Comparison of ENCODE assay signal across 1 cellular context in the genomic region with DNA sequence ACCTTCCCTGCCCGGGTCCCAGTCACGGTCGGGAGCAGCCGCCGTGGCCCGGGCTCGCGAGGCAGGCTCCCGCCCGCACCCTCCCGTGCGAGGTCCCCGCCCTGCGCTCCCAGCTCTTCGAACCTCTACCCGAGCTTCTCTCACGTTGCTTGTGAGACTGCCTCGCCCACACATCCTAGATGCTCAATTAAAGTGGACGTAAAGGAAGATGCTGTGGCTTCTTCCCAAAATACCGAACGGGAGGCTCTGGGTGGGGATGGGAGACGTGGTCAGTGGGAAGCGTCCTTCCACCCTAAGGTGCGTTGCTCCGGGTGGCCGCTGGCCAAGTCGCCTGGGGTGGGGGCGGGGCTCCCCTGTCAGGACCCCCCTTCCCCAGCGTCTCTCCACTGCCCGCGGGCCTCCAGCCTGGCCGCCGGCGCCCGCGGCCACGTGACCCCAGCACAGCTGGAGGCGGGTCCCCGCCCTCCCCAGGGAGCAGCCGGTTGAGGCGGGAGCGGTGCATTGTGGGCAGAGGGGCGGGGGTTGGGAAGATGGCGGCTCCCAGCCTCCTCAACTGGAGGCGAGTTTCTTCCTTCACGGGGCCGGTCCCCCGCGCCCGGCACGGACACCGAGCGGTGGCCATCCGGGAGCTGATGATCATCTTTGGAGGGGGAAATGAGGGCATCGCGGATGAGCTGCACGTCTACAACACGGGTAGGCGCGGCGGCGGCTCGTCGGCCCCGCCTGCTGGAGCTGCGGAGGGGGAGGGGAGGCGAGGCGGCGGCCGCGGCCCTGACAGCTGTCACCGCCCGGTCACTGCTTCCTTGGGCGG.
A peak's percentile ranks its signal among the peaks of the same experiment; 100 is the strongest.
TF ChIP-seq lines count a peak whose summit lies in the region.

A gene (plus strand): TSS at position 501 of the 811 bp plus-strand sequence. CDS start 30 bp downstream, at position 531.

TF ChIP-seq in K562, 482 proteins besides CTCF, POLR2A, EP300 and RAD21 (continued from another document and continues in another):
- TF ChIP-seq BCOR (IDR thresholded peaks at IDR 0.05): peak; percentile 54; the same call in 1 of the 2 replicates
- peak; percentile 82 for TF ChIP-seq SP1 (CRISPR knock-in tag; IDR thresholded peaks at IDR 0.05)
- TF ChIP-seq MXI1 (IDR thresholded peaks at IDR 0.05; ENCODE audit: low read depth, low read length): peak; percentile 80
- TF ChIP-seq, protein P1, sequence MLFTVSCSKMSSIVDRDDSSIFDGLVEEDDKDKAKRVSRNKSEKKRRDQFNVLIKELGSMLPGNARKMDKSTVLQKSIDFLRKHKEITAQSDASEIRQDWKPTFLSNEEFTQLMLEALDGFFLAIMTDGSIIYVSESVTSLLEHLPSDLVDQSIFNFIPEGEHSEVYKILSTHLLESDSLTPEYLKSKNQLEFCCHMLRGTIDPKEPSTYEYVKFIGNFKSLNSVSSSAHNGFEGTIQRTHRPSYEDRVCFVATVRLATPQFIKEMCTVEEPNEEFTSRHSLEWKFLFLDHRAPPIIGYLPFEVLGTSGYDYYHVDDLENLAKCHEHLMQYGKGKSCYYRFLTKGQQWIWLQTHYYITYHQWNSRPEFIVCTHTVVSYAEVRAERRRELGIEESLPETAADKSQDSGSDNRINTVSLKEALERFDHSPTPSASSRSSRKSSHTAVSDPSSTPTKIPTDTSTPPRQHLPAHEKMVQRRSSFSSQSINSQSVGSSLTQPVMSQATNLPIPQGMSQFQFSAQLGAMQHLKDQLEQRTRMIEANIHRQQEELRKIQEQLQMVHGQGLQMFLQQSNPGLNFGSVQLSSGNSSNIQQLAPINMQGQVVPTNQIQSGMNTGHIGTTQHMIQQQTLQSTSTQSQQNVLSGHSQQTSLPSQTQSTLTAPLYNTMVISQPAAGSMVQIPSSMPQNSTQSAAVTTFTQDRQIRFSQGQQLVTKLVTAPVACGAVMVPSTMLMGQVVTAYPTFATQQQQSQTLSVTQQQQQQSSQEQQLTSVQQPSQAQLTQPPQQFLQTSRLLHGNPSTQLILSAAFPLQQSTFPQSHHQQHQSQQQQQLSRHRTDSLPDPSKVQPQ (CRISPR knock-in tag; IDR thresholded peaks at IDR 0.05; ENCODE audit: borderline replicate concordance): peak; percentile 56; the same call in 1 of the 2 replicates
- TF ChIP-seq, protein P2, sequence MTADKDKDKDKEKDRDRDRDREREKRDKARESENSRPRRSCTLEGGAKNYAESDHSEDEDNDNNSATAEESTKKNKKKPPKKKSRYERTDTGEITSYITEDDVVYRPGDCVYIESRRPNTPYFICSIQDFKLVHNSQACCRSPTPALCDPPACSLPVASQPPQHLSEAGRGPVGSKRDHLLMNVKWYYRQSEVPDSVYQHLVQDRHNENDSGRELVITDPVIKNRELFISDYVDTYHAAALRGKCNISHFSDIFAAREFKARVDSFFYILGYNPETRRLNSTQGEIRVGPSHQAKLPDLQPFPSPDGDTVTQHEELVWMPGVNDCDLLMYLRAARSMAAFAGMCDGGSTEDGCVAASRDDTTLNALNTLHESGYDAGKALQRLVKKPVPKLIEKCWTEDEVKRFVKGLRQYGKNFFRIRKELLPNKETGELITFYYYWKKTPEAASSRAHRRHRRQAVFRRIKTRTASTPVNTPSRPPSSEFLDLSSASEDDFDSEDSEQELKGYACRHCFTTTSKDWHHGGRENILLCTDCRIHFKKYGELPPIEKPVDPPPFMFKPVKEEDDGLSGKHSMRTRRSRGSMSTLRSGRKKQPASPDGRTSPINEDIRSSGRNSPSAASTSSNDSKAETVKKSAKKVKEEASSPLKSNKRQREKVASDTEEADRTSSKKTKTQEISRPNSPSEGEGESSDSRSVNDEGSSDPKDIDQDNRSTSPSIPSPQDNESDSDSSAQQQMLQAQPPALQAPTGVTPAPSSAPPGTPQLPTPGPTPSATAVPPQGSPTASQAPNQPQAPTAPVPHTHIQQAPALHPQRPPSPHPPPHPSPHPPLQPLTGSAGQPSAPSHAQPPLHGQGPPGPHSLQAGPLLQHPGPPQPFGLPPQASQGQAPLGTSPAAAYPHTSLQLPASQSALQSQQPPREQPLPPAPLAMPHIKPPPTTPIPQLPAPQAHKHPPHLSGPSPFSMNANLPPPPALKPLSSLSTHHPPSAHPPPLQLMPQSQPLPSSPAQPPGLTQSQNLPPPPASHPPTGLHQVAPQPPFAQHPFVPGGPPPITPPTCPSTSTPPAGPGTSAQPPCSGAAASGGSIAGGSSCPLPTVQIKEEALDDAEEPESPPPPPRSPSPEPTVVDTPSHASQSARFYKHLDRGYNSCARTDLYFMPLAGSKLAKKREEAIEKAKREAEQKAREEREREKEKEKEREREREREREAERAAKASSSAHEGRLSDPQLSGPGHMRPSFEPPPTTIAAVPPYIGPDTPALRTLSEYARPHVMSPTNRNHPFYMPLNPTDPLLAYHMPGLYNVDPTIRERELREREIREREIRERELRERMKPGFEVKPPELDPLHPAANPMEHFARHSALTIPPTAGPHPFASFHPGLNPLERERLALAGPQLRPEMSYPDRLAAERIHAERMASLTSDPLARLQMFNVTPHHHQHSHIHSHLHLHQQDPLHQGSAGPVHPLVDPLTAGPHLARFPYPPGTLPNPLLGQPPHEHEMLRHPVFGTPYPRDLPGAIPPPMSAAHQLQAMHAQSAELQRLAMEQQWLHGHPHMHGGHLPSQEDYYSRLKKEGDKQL (CRISPR knock-in tag; IDR thresholded peaks at IDR 0.05; ENCODE audit: borderline replicate concordance): no peak
- TF ChIP-seq ZFX (CRISPR knock-in tag; IDR thresholded peaks at IDR 0.05): peak; percentile 80
- peak; percentile 36; the same call in 1 of the 2 replicates for TF ChIP-seq ZNF76 (CRISPR knock-in tag; IDR thresholded peaks at IDR 0.05; ENCODE audit: borderline replicate concordance)
- TF ChIP-seq, protein P3, sequence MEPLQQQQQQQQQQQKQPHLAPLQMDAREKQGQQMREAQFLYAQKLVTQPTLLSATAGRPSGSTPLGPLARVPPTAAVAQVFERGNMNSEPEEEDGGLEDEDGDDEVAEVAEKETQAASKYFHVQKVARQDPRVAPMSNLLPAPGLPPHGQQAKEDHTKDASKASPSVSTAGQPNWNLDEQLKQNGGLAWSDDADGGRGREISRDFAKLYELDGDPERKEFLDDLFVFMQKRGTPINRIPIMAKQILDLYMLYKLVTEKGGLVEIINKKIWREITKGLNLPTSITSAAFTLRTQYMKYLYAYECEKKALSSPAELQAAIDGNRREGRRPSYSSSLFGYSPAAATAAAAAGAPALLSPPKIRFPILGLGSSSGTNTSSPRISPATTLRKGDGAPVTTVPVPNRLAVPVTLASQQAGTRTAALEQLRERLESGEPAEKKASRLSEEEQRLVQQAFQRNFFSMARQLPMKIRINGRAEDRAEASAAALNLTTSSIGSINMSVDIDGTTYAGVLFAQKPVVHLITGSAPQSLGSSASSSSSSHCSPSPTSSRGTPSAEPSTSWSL (CRISPR knock-in tag; IDR thresholded peaks at IDR 0.05; ENCODE audit: borderline replicate concordance): no peak
- TF ChIP-seq KLF13 (tag; IDR thresholded peaks at IDR 0.05; ENCODE audit: borderline replicate concordance, low read depth): peak; percentile 75
- peak in 1 of 2 experiments; percentile 68; a peak in 2 of 4 replicates for TF ChIP-seq SRF (CRISPR knock-in tag; IDR thresholded peaks at IDR 0.05)
- no peak for TF ChIP-seq NR1H2 (CRISPR knock-in tag; IDR thresholded peaks at IDR 0.05)
- TF ChIP-seq, protein P4, sequence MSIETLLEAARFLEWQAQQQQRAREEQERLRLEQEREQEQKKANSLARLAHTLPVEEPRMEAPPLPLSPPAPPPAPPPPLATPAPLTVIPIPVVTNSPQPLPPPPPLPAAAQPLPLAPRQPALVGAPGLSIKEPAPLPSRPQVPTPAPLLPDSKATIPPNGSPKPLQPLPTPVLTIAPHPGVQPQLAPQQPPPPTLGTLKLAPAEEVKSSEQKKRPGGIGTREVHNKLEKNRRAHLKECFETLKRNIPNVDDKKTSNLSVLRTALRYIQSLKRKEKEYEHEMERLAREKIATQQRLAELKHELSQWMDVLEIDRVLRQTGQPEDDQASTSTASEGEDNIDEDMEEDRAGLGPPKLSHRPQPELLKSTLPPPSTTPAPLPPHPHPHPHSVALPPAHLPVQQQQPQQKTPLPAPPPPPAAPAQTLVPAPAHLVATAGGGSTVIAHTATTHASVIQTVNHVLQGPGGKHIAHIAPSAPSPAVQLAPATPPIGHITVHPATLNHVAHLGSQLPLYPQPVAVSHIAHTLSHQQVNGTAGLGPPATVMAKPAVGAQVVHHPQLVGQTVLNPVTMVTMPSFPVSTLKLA (conservative IDR thresholded peaks at IDR 0.05): peak; percentile 97 to 99
- 0 out of 2 replicates have a peak, but pooled peaks have one; percentile 43 for TF ChIP-seq NCOR1 (IDR thresholded peaks at IDR 0.05)
- TF ChIP-seq, protein P5, sequence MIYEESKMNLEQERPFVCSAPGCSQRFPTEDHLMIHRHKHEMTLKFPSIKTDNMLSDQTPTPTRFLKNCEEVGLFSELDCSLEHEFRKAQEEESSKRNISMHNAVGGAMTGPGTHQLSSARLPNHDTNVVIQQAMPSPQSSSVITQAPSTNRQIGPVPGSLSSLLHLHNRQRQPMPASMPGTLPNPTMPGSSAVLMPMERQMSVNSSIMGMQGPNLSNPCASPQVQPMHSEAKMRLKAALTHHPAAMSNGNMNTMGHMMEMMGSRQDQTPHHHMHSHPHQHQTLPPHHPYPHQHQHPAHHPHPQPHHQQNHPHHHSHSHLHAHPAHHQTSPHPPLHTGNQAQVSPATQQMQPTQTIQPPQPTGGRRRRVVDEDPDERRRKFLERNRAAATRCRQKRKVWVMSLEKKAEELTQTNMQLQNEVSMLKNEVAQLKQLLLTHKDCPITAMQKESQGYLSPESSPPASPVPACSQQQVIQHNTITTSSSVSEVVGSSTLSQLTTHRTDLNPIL (CRISPR knock-in tag; IDR thresholded peaks at IDR 0.05): no peak
- TF ChIP-seq, protein P6, sequence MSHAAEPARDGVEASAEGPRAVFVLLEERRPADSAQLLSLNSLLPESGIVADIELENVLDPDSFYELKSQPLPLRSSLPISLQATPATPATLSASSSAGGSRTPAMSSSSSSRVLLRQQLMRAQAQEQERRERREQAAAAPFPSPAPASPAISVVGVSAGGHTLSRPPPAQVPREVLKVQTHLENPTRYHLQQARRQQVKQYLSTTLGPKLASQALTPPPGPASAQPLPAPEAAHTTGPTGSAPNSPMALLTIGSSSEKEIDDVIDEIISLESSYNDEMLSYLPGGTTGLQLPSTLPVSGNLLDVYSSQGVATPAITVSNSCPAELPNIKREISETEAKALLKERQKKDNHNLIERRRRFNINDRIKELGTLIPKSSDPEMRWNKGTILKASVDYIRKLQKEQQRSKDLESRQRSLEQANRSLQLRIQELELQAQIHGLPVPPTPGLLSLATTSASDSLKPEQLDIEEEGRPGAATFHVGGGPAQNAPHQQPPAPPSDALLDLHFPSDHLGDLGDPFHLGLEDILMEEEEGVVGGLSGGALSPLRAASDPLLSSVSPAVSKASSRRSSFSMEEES (CRISPR knock-in tag; IDR thresholded peaks at IDR 0.05): peak; percentile 95
- peak; percentile 77 for TF ChIP-seq RBFOX2 (IDR thresholded peaks at IDR 0.05; ENCODE audit: low read depth, low read length)
- TF ChIP-seq, protein P7, sequence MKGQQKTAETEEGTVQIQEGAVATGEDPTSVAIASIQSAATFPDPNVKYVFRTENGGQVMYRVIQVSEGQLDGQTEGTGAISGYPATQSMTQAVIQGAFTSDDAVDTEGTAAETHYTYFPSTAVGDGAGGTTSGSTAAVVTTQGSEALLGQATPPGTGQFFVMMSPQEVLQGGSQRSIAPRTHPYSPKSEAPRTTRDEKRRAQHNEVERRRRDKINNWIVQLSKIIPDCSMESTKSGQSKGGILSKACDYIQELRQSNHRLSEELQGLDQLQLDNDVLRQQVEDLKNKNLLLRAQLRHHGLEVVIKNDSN (CRISPR knock-in tag; IDR thresholded peaks at IDR 0.05): peak; percentile 97
- no peak for TF ChIP-seq MCM7 (IDR thresholded peaks at IDR 0.05)
- TF ChIP-seq, protein P8, sequence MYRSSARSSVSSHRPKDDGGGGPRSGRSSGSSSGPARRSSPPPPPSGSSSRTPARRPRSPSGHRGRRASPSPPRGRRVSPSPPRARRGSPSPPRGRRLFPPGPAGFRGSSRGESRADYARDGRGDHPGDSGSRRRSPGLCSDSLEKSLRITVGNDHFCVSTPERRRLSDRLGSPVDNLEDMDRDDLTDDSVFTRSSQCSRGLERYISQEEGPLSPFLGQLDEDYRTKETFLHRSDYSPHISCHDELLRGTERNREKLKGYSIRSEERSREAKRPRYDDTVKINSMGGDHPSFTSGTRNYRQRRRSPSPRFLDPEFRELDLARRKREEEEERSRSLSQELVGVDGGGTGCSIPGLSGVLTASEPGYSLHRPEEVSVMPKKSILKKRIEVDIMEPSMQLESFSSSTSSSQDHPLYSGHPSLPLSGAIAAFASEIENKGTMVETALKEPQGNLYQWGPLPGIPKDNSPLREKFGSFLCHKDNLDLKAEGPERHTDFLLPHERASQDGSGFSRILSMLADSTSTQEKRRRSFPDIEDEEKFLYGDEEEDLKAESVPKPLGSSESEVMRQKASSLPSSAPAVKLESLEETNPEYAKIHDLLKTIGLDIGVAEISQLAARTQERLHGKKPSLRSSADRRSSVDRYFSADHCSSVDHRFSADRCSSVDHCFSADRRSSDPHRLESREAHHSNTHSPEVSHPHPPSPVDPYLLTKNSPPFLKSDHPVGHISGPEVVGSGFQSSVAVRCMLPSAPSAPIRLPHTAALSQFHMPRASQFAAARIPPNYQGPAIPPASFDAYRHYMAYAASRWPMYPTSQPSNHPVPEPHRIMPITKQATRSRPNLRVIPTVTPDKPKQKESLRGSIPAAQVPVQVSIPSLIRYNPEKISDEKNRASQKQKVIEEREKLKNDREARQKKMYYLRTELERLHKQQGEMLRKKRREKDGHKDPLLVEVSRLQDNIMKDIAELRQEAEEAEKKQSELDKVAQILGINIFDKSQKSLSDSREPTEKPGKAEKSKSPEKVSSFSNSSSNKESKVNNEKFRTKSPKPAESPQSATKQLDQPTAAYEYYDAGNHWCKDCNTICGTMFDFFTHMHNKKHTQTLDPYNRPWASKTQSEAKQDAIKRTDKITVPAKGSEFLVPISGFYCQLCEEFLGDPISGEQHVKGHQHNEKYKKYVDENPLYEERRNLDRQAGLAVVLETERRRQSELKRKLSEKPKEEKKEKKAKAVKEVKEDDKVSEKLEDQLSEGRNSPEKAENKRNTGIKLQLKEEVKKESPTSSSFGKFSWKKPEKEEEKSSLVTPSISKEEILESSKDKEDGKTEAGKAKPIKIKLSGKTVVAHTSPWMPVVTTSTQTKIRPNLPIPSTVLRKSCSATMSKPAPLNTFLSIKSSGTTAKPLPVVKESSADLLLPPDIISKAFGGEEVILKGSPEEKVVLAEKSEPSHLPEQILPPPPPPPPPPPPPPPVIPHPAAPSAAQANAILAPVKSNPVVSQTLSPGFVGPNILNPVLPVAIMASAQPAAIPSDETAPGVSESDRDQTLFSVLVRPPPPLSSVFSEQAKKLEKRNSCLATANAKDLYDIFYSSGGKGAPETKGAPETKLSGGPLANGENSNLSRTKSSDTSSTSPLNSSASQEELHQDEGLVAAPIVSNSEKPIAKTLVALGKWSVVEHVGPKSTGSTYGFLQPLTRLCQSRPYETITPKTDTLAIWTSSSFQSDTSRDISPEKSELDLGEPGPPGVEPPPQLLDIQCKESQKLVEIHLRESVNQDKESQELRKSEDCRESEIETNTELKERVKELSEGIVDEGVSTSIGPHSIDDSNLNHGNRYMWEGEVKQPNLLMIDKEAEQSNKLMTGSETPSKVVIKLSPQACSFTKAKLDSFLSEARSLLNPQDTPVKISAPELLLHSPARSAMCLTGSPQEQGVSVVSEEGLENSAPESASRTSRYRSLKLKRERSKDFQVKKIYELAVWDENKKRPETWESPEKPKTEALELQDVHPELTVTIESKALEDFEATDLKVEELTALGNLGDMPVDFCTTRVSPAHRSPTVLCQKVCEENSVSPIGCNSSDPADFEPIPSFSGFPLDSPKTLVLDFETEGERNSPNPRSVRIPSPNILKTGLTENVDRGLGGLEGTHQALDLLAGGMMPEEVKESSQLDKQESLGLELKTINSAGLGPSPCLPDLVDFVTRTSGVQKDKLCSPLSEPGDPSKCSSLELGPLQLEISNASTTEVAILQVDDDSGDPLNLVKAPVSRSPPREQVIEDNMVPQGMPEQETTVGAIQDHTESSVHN (IDR thresholded peaks at IDR 0.05; ENCODE audit: borderline replicate concordance in 1 of 2, low read depth in 1 of 2): peak in 1 of 2 experiments; percentile 61; a peak in 2 of 4 replicates
- TF ChIP-seq PHF21A (IDR thresholded peaks at IDR 0.05; ENCODE audit: borderline replicate concordance, low read depth): no peak
